In the genomic region with DNA sequence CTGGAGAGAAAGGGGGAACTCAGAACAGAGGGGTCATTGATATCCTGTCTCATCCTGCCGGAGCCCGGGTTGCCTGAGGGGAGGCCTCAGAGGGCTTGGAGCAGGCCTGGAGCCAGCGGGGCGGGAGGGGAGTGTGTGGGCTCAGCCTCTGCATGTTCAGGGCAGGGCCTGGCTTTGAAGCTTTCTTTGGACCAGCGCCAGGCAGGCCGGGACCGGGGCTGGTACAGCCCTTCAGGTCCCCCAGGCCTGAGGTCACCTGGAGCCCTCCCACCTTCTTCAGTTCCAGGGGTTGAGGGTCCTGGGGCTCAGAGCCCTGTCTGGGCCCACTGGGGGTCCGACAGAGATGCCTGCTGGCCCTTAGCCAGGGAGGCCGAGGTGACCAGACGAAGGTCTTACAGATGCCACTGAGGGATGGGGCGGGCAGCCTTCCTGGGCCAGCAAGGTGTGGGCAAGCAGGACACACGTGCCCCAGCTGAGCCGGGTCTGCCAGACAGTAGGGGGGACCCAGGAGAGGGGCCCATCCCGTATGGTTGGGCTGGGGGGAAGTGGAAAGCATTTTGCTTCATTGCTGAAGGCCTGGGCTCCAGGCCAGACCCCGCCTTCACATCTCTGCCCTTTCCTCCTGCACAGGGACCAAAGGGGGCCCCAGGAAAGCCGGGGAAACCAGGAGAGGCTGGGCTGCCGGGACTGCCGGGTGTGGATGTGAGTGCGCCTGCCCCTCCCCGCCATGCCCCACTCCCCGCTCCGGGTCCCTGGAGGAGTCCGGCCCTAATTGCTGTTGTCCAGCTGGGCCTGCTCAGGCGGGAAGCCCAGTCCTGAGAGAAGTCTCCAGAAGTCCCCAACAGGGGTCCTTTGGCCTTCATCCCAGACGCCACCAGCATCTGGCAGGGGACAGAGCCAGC, we compare ENCODE assay signal across 10 cellular contexts. TPM values are rescaled to one million over a fixed set of nuclear protein-coding genes. Genes with fewer than 3 reads are reported as not detected.
A peak's percentile ranks its signal among the peaks of the same experiment; 100 is the strongest.
DNase-seq lines count a peak whose midpoint lies in the region; ATAC-seq and TF ChIP-seq lines count a peak whose summit lies in the region.
"Had no signal": no experiment of that assay in that cellular context is flagged by ENCODE, and none has a peak within 500 bp of the region (broad histone marks: within the 10 kb centered on the region; RNA-seq: fewer than 3 reads in every experiment).

No MANE protein-coding gene starts in this region.

- peaks cover 0 to 25% of the 10 kb centered on the region in 2 donors for H3K27me3 ChIP-seq in body of pancreas

- no peak for TF ChIP-seq CTCF in body of pancreas (IDR thresholded peaks at IDR 0.05)

- WGBS in body of pancreas, 2 donors: 18 to 34% methylated on average over 10 to 25 of the region's 25 CpGs

- no peaks in the 10 kb centered on the region for H3K9me3 ChIP-seq in body of pancreas

- H3K4me1 ChIP-seq in body of pancreas: peaks cover 63% of the 10 kb centered on the region

- H3K36me3 ChIP-seq in body of pancreas (replicated peaks in 1 of 2; ENCODE audit: insufficient read depth in 1 of 2, low read depth in 2 of 2): no peaks in the 10 kb centered on the region

- intact Hi-C loops in body of pancreas (cut with DNase I): no loop called here

- TF ChIP-seq POLR2A in body of pancreas (IDR thresholded peaks at IDR 0.05): no peak

- peak overlapping the region in 3 of 4 donors; percentile 41 to 52 (median 52) for H3K27ac ChIP-seq in body of pancreas

- no peak overlapping the region for H3K4me3 ChIP-seq in body of pancreas

- DNase-seq in NCI-H2227 (lab: John Stamatoyannopoulos, UW; ENCODE audit: unreplicated experiment) (peak; percentile 27), NCI-H2227 treated with DMSO at 0.1 percent for 48 hours (lab: John Stamatoyannopoulos, UW) (no peak), body of pancreas (peak; percentile 53 to 79 (median 66)), iPS-NIHi11 (ENCODE audit: low spot score) (peak; percentile 51), ureter (ENCODE audit: low spot score) (peak; percentile 77), RKO (ENCODE audit: low spot score) (no peak), NCI-H187 treated with DMSO at 0.1 percent for 48 hours (lab: John Stamatoyannopoulos, UW) (no peak)
- DNase-seq: activated T-cell treated with anti-CD3 and anti-CD28 coated beads for 4 hours, NCI-H2171 had no signal

- ATAC-seq in body of pancreas (peak; percentile 20), GM18868 (IDR thresholded peaks at IDR 0.05; ENCODE audit: unreplicated experiment) (no peak)

RNA-seq across cellular contexts. Expression of gene COL9A3, which starts 2.0 kb away (rescaled TPM):
- 10 to 100 TPM; 25.2 to 69.5 TPM for total RNA-seq in body of pancreas
- 5.1 TPM for total RNA-seq in ureter

RNA-seq across cellular contexts. Expression of gene OGFR, which starts 14.2 kb away (rescaled TPM):
- total RNA-seq in body of pancreas: 10 to 100 TPM; 46.4 to 47.8 TPM
- 42.0 TPM for total RNA-seq in ureter

RNA-seq across cellular contexts. Expression of gene MRGBP, which starts 22.6 kb away (rescaled TPM):
- total RNA-seq in body of pancreas (10 to 100 TPM in 1 of 2 donors, 1 to 10 TPM in 1; 7.0 to 10.2 TPM), ureter (6.3 TPM)

RNA-seq across cellular contexts. Expression of gene TCFL5, which starts 42.8 kb away (rescaled TPM):
- total RNA-seq in body of pancreas (1 to 10 TPM; 2.0 to 7.5 TPM), ureter (11.8 TPM)

Comparison
In these comparisons a context has a peak if more than half of its experiments do, and no peak if none do; other contexts are left out.
1. DNase-seq: peak in NCI-H2227 (single experiment), body of pancreas (4 of 4), iPS-NIHi11 (single experiment) and ureter (single experiment); none in NCI-H2227 treated with DMSO at 0.1 percent for 48 hours (single experiment), RKO (single experiment) and NCI-H187 treated with DMSO at 0.1 percent for 48 hours (single experiment).